In the genomic region with DNA sequence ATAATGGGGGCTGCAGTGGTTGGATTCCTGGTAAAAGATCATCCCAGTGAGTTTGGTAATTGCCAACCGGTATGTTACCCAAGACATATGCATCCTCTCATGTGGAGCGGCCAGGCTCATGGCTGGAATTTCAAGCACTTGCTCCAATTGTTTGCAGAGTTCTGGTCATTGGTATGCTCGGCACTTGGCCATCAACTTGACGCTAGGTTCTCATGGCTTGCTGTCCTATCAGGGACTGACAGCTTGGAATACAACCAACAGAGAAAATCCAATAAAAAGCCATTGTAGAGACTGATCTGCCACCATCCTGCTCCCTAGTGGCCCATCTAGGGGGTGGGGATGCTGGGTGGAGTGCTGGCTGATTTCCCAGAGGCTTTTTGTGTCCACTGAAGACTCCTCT, we compare ENCODE assay signal across 11 cellular contexts.
"Had no signal": no experiment of that assay in that cellular context is flagged by ENCODE, and none has a peak within 500 bp of the region (broad histone marks: within the 10 kb centered on the region; RNA-seq: fewer than 3 reads in every experiment).

No MANE protein-coding gene starts in this region.

- DNase-seq: activated CD4-positive, CD25-positive, alpha-beta regulatory T cell treated with anti-CD3 and anti-CD28 coated beads, Interleukin-2, amount 50 U/mL, for 72 hours; activated naive CD4-positive, alpha-beta T cell treated with anti-CD3 and anti-CD28 coated beads for 36 hours; activated naive CD8-positive, alpha-beta T cell treated with anti-CD3 and anti-CD28 coated beads, Interleukin-2, amount 50 U/mL, for 24 hours; activated T-cell treated with anti-CD3 and anti-CD28 coated beads, Interleukin-2, amount 50 U/mL, for 1 hour; aorta; dorsolateral prefrontal cortex; erythroblast; tibial artery had no signal

- H3K9me3 ChIP-seq: tibial artery had no signal

- H3K36me3 ChIP-seq: neural progenitor cell, tibial artery had no signal

- ATAC-seq: activated naive CD8-positive, alpha-beta T cell treated with anti-CD3 and anti-CD28 coated beads, Interleukin-2, amount 50 U/mL, for 24 hours; stimulated activated memory B cell treated with anti-CD40 and anti-IgM and Interleukin-4, amounts not matched to agents 10 μg/mL and 1 μg/mL and 100 μg/mL, for 72 hours had no signal

- H3K27me3 ChIP-seq: dorsolateral prefrontal cortex, neural progenitor cell, tibial artery had no signal

- H3K4me1 ChIP-seq: tibial artery had no signal

- H3K27ac ChIP-seq: neural progenitor cell, SK-N-MC, tibial artery had no signal

- H3K4me3 ChIP-seq: dorsolateral prefrontal cortex, neural progenitor cell, SK-N-MC, tibial artery had no signal
